18 cellular contexts compared by ENCODE assay signal in the genomic region with DNA sequence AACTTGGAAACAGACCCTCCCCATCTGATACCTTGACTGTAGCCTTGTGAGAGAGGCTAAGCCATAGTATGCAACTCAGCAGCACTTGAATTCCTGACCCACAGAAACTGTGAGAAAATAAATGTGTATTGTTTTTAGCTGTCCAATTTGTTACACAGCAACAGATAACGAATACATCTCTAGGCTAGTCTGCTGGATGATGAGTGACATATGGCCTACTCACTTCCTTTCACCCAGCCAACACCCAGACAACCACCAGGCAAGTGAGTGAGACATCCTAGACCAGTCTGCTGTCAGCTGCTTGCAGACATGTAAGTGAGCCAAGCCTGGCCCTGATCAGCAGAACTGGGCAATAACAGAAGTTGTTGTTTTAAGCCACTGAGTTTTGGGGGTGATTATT. TPM values are rescaled to one million over a fixed set of nuclear protein-coding genes. Genes with fewer than 3 reads are reported as not detected.
DNase-seq lines count a peak whose midpoint lies in the region; ATAC-seq, FAIRE-seq and TF ChIP-seq lines count a peak whose summit lies in the region.
"Had no signal": no experiment of that assay in that cellular context is flagged by ENCODE, and none has a peak within 500 bp of the region (broad histone marks: within the 10 kb centered on the region; RNA-seq: fewer than 3 reads in every experiment).

No MANE protein-coding gene starts in this region.

- no peak overlapping the region for H3K4me2 ChIP-seq in astrocyte (ENCODE audit: low read length)

- no peak overlapping the region for H3K27ac ChIP-seq in astrocyte (ENCODE audit: low read depth, low read length)
- H3K27ac ChIP-seq: esophagus muscularis mucosa, psoas muscle, spleen had no signal

- H3K79me2 ChIP-seq in astrocyte (ENCODE audit: insufficient read depth, low read length), result no peaks in the 10 kb centered on the region

- no peaks in the 10 kb centered on the region for H3K9me3 Mint-ChIP-seq in natural killer cell
- H3K9me3 Mint-ChIP-seq in natural killer cell treated with Interleukin-12 subunit alpha and Interleukin-12 subunit beta and Interleukin-15 and Interleukin-18, amount 100 ng/mL, for 72 hours, result peaks cover 8% of the 10 kb centered on the region
- peaks cover 32% of the 10 kb centered on the region for H3K9me3 Mint-ChIP-seq in astrocyte (ENCODE audit: unreplicated experiment)

- ATAC-seq in natural killer cell, result peak in 2 of 3 donors; percentile 36 to 52
- no peak for ATAC-seq in natural killer cell treated with Interleukin-12 subunit alpha and Interleukin-12 subunit beta and Interleukin-15 and Interleukin-18, amount 100 ng/mL, for 72 hours
- no peak for ATAC-seq in HG02588 (IDR thresholded peaks at IDR 0.05; ENCODE audit: unreplicated experiment)
- ATAC-seq in HG03457 (IDR thresholded peaks at IDR 0.05; ENCODE audit: unreplicated experiment), result no peak
- ATAC-seq: activated T-cell treated with anti-CD3 and anti-CD28 coated beads, Interleukin-2, amount 50 U/mL, for 72 hours; psoas muscle had no signal

- H3K27ac Mint-ChIP-seq in natural killer cell, result no peak overlapping the region
- no peak overlapping the region for H3K27ac Mint-ChIP-seq in natural killer cell treated with Interleukin-12 subunit alpha and Interleukin-12 subunit beta and Interleukin-15 and Interleukin-18, amount 100 ng/mL, for 72 hours
- H3K27ac Mint-ChIP-seq in astrocyte (ENCODE audit: unreplicated experiment), result no peak overlapping the region
- H3K27ac Mint-ChIP-seq: activated T-cell treated with anti-CD3 and anti-CD28 coated beads, Interleukin-2, amount 50 U/mL, for 72 hours had no signal

- no peaks in the 10 kb centered on the region for H3K36me3 ChIP-seq in astrocyte (ENCODE audit: insufficient read depth, low read length)
- H3K36me3 ChIP-seq: esophagus muscularis mucosa, spleen had no signal

- intact Hi-C loops in natural killer cell (cut with micrococcal nuclease), result no loop called here

- no peaks in the 10 kb centered on the region for H3K27me3 Mint-ChIP-seq in natural killer cell (ENCODE audit: low read depth in 2 of 2)
- peaks cover 0 to 8% of the 10 kb centered on the region in 2 donors for H3K27me3 Mint-ChIP-seq in natural killer cell treated with Interleukin-12 subunit alpha and Interleukin-12 subunit beta and Interleukin-15 and Interleukin-18, amount 100 ng/mL, for 72 hours
- H3K27me3 Mint-ChIP-seq in astrocyte (ENCODE audit: low read depth, unreplicated experiment), result peaks cover 2% of the 10 kb centered on the region

- H3K4me3 Mint-ChIP-seq in natural killer cell, result no peak overlapping the region
- H3K4me3 Mint-ChIP-seq in natural killer cell treated with Interleukin-12 subunit alpha and Interleukin-12 subunit beta and Interleukin-15 and Interleukin-18, amount 100 ng/mL, for 72 hours, result no peak overlapping the region
- peak overlapping the region; percentile 58 for H3K4me3 Mint-ChIP-seq in astrocyte (ENCODE audit: unreplicated experiment)
- H3K4me3 Mint-ChIP-seq: activated T-cell treated with anti-CD3 and anti-CD28 coated beads, Interleukin-2, amount 50 U/mL, for 72 hours had no signal

- H3K27me3 ChIP-seq in astrocyte (ENCODE audit: insufficient read depth, low read length), result no peaks in the 10 kb centered on the region
- H3K27me3 ChIP-seq: esophagus muscularis mucosa, spleen had no signal

- no peaks in the 10 kb centered on the region for H3K4me1 Mint-ChIP-seq in natural killer cell
- peaks cover 0 to 1% of the 10 kb centered on the region in 2 donors for H3K4me1 Mint-ChIP-seq in natural killer cell treated with Interleukin-12 subunit alpha and Interleukin-12 subunit beta and Interleukin-15 and Interleukin-18, amount 100 ng/mL, for 72 hours (ENCODE audit: low read depth in 2 of 2)
- H3K4me1 Mint-ChIP-seq in astrocyte (ENCODE audit: low read depth, unreplicated experiment), result peaks cover 16% of the 10 kb centered on the region

- DNase-seq in natural killer cell (no peak), astrocyte (ENCODE audit: low read depth) (peak; percentile 16), iris pigment epithelial cell (ENCODE audit: low read depth) (peak; percentile 62), NCI-H2171 (lab: John Stamatoyannopoulos, UW) (no peak), 8988T (no peak)
- no peak for DNase-seq in natural killer cell treated with Interleukin-12 subunit alpha and Interleukin-12 subunit beta and Interleukin-15 and Interleukin-18, amount 100 ng/mL, for 72 hours (ENCODE audit: low spot score)
- DNase-seq: activated T-cell treated with anti-CD3 and anti-CD28 coated beads, Interleukin-2, amount 50 U/mL, for 72 hours; DMS 273 treated with DMSO at 0.1 percent for 48 hours; NCI-H1694; psoas muscle; SIG-M5; spleen; stimulated activated naive CD4-positive, alpha-beta T cell treated with Interleukin-2 at 50 U/mL for 16 hours; T-helper 9 cell had no signal

- H4K20me1 ChIP-seq in astrocyte (ENCODE audit: insufficient read depth, low read length), result no peaks in the 10 kb centered on the region

- H3K4me3 ChIP-seq in astrocyte (ENCODE audit: insufficient read depth, low read depth, low read length), result no peak overlapping the region
- H3K4me3 ChIP-seq: esophagus muscularis mucosa, psoas muscle, spleen had no signal

- H3K9ac ChIP-seq in astrocyte (ENCODE audit: low read length), result no peak overlapping the region

- no peak for TF ChIP-seq CTCF in natural killer cell (IDR thresholded peaks at IDR 0.05)
- no peak for TF ChIP-seq CTCF in astrocyte (IDR thresholded peaks at IDR 0.05; ENCODE audit: insufficient read depth, low read depth, low read length)

- no peaks in the 10 kb centered on the region for H3K36me3 Mint-ChIP-seq in natural killer cell
- no peaks in the 10 kb centered on the region for H3K36me3 Mint-ChIP-seq in natural killer cell treated with Interleukin-12 subunit alpha and Interleukin-12 subunit beta and Interleukin-15 and Interleukin-18, amount 100 ng/mL, for 72 hours
- peaks cover 2% of the 10 kb centered on the region for H3K36me3 Mint-ChIP-seq in astrocyte (ENCODE audit: low read depth, unreplicated experiment)

- peaks cover 7% of the 10 kb centered on the region for H3K9me3 ChIP-seq in astrocyte (ENCODE audit: insufficient read depth, low read depth, low read length)
- H3K9me3 ChIP-seq: psoas muscle had no signal

- FAIRE-seq in astrocyte (lab: Jason Lieb, UNC), result no peak
- FAIRE-seq: urothelium cell line had no signal

- H2AFZ ChIP-seq in astrocyte (ENCODE audit: low read depth, low read length), result no peak overlapping the region

- H3K4me1 ChIP-seq in astrocyte (ENCODE audit: insufficient read depth, low read length), result no peaks in the 10 kb centered on the region
- H3K4me1 ChIP-seq: psoas muscle had no signal

RNA-seq across cellular contexts. Expression of a gene that starts 19.2 kb away (rescaled TPM):
- total RNA-seq in natural killer cell, result under 1 TPM; 0.07 to 0.38 (median 0.09) TPM
- total RNA-seq in natural killer cell treated with Interleukin-12 subunit alpha and Interleukin-12 subunit beta and Interleukin-15 and Interleukin-18, amount 100 ng/mL, for 72 hours, result 1 to 10 TPM in 1 of 2 donors, under 1 TPM in 1; 0.33 to 1.1 TPM
- 2.7 and 4.0 TPM in 2 replicates for total RNA-seq in astrocyte

Comparison
In these comparisons a context has a peak if more than half of its experiments do, and no peak if none do; other contexts are left out.
1. ATAC-seq: peak in natural killer cell (2 of 3); none in natural killer cell treated with Interleukin-12 subunit alpha and Interleukin-12 subunit beta and Interleukin-15 and Interleukin-18, amount 100 ng/mL, for 72 hours (0 of 2), HG02588 (single experiment) and HG03457 (single experiment).
2. DNase-seq: peak in astrocyte (single experiment) and iris pigment epithelial cell (single experiment); none in natural killer cell (single experiment), natural killer cell treated with Interleukin-12 subunit alpha and Interleukin-12 subunit beta and Interleukin-15 and Interleukin-18, amount 100 ng/mL, for 72 hours (single experiment), NCI-H2171 (single experiment) and 8988T (single experiment).